In the genomic region with DNA sequence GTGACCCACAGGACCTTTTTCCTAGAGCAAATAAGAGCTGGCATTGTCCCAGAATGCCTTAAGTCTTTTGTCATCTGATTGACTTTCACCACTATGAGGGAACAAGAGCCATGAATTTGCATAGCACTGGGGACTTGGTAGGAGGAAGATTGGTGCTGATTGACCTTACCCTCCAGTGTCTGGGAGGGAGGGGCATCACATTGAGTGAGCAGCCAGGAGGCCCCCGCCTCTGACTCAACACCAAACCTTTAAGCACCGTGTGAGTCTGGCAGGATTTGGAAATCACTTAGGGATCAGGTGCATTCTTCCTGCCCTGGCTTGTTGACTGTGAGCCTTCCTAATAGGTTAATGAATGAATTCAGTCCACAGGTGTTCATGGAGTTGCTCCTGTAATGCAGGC, we compare ENCODE assay signal across 1 cellular context.
TF ChIP-seq lines count a peak whose summit lies in the region.

No MANE protein-coding gene starts in this region.

TF ChIP-seq in GM23338, 12 proteins besides CTCF, POLR2A, EP300 and RAD21:
- TF ChIP-seq, protein P1, sequence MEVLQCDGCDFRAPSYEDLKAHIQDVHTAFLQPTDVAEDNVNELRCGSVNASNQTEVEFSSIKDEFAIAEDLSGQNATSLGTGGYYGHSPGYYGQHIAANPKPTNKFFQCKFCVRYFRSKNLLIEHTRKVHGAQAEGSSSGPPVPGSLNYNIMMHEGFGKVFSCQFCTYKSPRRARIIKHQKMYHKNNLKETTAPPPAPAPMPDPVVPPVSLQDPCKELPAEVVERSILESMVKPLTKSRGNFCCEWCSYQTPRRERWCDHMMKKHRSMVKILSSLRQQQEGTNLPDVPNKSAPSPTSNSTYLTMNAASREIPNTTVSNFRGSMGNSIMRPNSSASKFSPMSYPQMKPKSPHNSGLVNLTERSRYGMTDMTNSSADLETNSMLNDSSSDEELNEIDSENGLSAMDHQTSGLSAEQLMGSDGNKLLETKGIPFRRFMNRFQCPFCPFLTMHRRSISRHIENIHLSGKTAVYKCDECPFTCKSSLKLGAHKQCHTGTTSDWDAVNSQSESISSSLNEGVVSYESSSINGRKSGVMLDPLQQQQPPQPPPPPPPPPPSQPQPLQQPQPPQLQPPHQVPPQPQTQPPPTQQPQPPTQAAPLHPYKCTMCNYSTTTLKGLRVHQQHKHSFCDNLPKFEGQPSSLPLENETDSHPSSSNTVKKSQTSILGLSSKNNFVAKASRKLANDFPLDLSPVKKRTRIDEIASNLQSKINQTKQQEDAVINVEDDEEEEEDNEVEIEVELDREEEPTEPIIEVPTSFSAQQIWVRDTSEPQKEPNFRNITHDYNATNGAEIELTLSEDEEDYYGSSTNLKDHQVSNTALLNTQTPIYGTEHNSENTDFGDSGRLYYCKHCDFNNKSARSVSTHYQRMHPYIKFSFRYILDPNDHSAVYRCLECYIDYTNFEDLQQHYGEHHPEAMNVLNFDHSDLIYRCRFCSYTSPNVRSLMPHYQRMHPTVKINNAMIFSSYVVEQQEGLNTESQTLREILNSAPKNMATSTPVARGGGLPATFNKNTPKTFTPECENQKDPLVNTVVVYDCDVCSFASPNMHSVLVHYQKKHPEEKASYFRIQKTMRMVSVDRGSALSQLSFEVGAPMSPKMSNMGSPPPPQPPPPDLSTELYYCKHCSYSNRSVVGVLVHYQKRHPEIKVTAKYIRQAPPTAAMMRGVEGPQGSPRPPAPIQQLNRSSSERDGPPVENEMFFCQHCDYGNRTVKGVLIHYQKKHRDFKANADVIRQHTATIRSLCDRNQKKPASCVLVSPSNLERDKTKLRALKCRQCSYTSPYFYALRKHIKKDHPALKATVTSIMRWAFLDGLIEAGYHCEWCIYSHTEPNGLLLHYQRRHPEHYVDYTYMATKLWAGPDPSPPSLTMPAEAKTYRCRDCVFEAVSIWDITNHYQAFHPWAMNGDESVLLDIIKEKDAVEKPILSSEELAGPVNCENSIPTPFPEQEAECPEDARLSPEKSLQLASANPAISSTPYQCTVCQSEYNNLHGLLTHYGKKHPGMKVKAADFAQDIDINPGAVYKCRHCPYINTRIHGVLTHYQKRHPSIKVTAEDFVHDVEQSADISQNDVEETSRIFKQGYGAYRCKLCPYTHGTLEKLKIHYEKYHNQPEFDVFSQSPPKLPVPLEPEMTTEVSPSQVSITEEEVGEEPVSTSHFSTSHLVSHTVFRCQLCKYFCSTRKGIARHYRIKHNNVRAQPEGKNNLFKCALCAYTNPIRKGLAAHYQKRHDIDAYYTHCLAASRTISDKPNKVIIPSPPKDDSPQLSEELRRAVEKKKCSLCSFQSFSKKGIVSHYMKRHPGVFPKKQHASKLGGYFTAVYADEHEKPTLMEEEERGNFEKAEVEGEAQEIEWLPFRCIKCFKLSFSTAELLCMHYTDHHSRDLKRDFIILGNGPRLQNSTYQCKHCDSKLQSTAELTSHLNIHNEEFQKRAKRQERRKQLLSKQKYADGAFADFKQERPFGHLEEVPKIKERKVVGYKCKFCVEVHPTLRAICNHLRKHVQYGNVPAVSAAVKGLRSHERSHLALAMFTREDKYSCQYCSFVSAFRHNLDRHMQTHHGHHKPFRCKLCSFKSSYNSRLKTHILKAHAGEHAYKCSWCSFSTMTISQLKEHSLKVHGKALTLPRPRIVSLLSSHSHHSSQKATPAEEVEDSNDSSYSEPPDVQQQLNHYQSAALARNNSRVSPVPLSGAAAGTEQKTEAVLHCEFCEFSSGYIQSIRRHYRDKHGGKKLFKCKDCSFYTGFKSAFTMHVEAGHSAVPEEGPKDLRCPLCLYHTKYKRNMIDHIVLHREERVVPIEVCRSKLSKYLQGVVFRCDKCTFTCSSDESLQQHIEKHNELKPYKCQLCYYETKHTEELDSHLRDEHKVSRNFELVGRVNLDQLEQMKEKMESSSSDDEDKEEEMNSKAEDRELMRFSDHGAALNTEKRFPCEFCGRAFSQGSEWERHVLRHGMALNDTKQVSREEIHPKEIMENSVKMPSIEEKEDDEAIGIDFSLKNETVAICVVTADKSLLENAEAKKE (CRISPR knock-in tag; IDR thresholded peaks at IDR 0.05): no peak
- TF ChIP-seq STAT1 (IDR thresholded peaks at IDR 0.05; ENCODE audit: unreplicated experiment) (no peak), EZH2 (IDR thresholded peaks at IDR 0.05; ENCODE audit: low read depth, unreplicated experiment) (no peak), ZNF114 (CRISPR knock-in tag; IDR thresholded peaks at IDR 0.05) (no peak), EZH2phosphoT487 (IDR thresholded peaks at IDR 0.05; ENCODE audit: unreplicated experiment) (no peak), CREB1 (CRISPR knock-in tag; IDR thresholded peaks at IDR 0.05; ENCODE audit: low read depth) (no peak), JUNB (IDR thresholded peaks at IDR 0.05; ENCODE audit: unreplicated experiment) (no peak), POLR2AphosphoS5 (IDR thresholded peaks at IDR 0.05; ENCODE audit: low read depth) (no peak), ZNF331 (CRISPR knock-in tag; IDR thresholded peaks at IDR 0.05; ENCODE audit: low read depth) (no peak), NANOG (IDR thresholded peaks at IDR 0.05; ENCODE audit: borderline replicate concordance) (no peak)
- TF ChIP-seq, protein P2, sequence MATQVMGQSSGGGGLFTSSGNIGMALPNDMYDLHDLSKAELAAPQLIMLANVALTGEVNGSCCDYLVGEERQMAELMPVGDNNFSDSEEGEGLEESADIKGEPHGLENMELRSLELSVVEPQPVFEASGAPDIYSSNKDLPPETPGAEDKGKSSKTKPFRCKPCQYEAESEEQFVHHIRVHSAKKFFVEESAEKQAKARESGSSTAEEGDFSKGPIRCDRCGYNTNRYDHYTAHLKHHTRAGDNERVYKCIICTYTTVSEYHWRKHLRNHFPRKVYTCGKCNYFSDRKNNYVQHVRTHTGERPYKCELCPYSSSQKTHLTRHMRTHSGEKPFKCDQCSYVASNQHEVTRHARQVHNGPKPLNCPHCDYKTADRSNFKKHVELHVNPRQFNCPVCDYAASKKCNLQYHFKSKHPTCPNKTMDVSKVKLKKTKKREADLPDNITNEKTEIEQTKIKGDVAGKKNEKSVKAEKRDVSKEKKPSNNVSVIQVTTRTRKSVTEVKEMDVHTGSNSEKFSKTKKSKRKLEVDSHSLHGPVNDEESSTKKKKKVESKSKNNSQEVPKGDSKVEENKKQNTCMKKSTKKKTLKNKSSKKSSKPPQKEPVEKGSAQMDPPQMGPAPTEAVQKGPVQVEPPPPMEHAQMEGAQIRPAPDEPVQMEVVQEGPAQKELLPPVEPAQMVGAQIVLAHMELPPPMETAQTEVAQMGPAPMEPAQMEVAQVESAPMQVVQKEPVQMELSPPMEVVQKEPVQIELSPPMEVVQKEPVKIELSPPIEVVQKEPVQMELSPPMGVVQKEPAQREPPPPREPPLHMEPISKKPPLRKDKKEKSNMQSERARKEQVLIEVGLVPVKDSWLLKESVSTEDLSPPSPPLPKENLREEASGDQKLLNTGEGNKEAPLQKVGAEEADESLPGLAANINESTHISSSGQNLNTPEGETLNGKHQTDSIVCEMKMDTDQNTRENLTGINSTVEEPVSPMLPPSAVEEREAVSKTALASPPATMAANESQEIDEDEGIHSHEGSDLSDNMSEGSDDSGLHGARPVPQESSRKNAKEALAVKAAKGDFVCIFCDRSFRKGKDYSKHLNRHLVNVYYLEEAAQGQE (IDR thresholded peaks at IDR 0.05; ENCODE audit: unreplicated experiment): no peak
- TF ChIP-seq, protein P3, sequence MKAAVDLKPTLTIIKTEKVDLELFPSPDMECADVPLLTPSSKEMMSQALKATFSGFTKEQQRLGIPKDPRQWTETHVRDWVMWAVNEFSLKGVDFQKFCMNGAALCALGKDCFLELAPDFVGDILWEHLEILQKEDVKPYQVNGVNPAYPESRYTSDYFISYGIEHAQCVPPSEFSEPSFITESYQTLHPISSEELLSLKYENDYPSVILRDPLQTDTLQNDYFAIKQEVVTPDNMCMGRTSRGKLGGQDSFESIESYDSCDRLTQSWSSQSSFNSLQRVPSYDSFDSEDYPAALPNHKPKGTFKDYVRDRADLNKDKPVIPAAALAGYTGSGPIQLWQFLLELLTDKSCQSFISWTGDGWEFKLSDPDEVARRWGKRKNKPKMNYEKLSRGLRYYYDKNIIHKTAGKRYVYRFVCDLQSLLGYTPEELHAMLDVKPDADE (IDR thresholded peaks at IDR 0.05): no peak
